Comparison of ENCODE assay signal across 7 cellular contexts in genomic region chr6:99393366-99393697, GRCh38. TPM values are rescaled to one million over a fixed set of nuclear protein-coding genes. Genes with fewer than 3 reads are reported as not detected.
DNase-seq lines count a peak whose midpoint lies in the region; ATAC-seq and TF ChIP-seq lines count a peak whose summit lies in the region.

No MANE protein-coding gene starts in this region.

- H3K9ac ChIP-seq in skeletal muscle satellite cell (ENCODE audit: low read depth, low read length) = peak overlapping the region; percentile 96

- no peak for DNase-seq in glutamatergic neuron
- no peak for DNase-seq in NCI-H1092 treated with DMSO at 0.1 percent for 48 hours (lab: John Stamatoyannopoulos, UW)
- DNase-seq in OCI-M2 (lab: John Stamatoyannopoulos, UW; ENCODE audit: unreplicated experiment) = no peak

- peaks cover 2% of the 10 kb centered on the region for H3K27me3 Mint-ChIP-seq in glutamatergic neuron (ENCODE audit: unreplicated experiment)

- H3K9me3 Mint-ChIP-seq in glutamatergic neuron (ENCODE audit: unreplicated experiment) = peaks cover 5% of the 10 kb centered on the region

- peaks cover 3% of the 10 kb centered on the region for H3K4me1 Mint-ChIP-seq in glutamatergic neuron (ENCODE audit: low read depth, unreplicated experiment)

- no peaks in the 10 kb centered on the region for H3K4me1 ChIP-seq in skeletal muscle satellite cell (ENCODE audit: control insufficient read depth, insufficient read depth, low read length)

- H3K9me3 ChIP-seq in skeletal muscle satellite cell (replicated peaks; ENCODE audit: low read length) = no peaks in the 10 kb centered on the region

- no peak for TF ChIP-seq CTCF in glutamatergic neuron (IDR thresholded peaks at IDR 0.05; ENCODE audit: partially characterized antibody, unreplicated experiment)

- peak; percentile 22 for ATAC-seq in GM19023 (IDR thresholded peaks at IDR 0.05; ENCODE audit: unreplicated experiment)
- ATAC-seq in HG02840 (IDR thresholded peaks at IDR 0.05; ENCODE audit: low FRiP score, unreplicated experiment) = peak; percentile 12
- ATAC-seq in SK-N-SH treated with all-trans-retinoic acid at 6 μM for 48 hours = peak; percentile 50

- H3K27me3 ChIP-seq in skeletal muscle satellite cell (ENCODE audit: control insufficient read depth, insufficient read depth, low read length) = no peaks in the 10 kb centered on the region

- H3K36me3 Mint-ChIP-seq in glutamatergic neuron (ENCODE audit: unreplicated experiment) = no peaks in the 10 kb centered on the region

- H3K4me3 ChIP-seq in skeletal muscle satellite cell (ENCODE audit: low read length) = peak overlapping the region; percentile 97

- H3K36me3 ChIP-seq in skeletal muscle satellite cell (ENCODE audit: insufficient read depth, low read length) = peaks cover 2% of the 10 kb centered on the region

- H3K4me2 ChIP-seq in skeletal muscle satellite cell (ENCODE audit: low read length) = peak overlapping the region; percentile 84

- peak overlapping the region; percentile 96 for H3K27ac Mint-ChIP-seq in glutamatergic neuron (ENCODE audit: unreplicated experiment)

- peak overlapping the region; percentile 93 for H3K4me3 Mint-ChIP-seq in glutamatergic neuron (ENCODE audit: unreplicated experiment)

TF ChIP-seq in SK-N-SH treated with all-trans-retinoic acid at 6 μM for 48 hours, 23 proteins besides CTCF, POLR2A, EP300 and RAD21:
- TF ChIP-seq TOX (CRISPR knock-in tag; IDR thresholded peaks at IDR 0.05; ENCODE audit: borderline replicate concordance) (no peak), GLIS3 (CRISPR knock-in tag; IDR thresholded peaks at IDR 0.05) (no peak), CSRNP3 (CRISPR knock-in tag; IDR thresholded peaks at IDR 0.05) (no peak), ARNTL (CRISPR knock-in tag; IDR thresholded peaks at IDR 0.05; ENCODE audit: borderline replicate concordance, low read depth) (no peak), POU6F1 (CRISPR knock-in tag; IDR thresholded peaks at IDR 0.05; ENCODE audit: borderline replicate concordance, low read depth) (no peak), TCF4 (CRISPR knock-in tag; IDR thresholded peaks at IDR 0.05; ENCODE audit: borderline replicate concordance) (no peak), ZNF8 (CRISPR knock-in tag; IDR thresholded peaks at IDR 0.05) (no peak), TSHZ2 (CRISPR knock-in tag; IDR thresholded peaks at IDR 0.05) (no peak), ZNF70 (CRISPR knock-in tag; IDR thresholded peaks at IDR 0.05) (no peak), OSR1 (CRISPR knock-in tag; IDR thresholded peaks at IDR 0.05) (no peak), ISL1 (CRISPR knock-in tag; IDR thresholded peaks at IDR 0.05) (no peak), CSDC2 (CRISPR knock-in tag; IDR thresholded peaks at IDR 0.05) (no peak), ZNF565 (CRISPR knock-in tag; conservative IDR thresholded peaks at IDR 0.05; ENCODE audit: low read depth) (no peak), CREB5 (CRISPR knock-in tag; IDR thresholded peaks at IDR 0.05; ENCODE audit: low read depth) (no peak), ESRRG (CRISPR knock-in tag; IDR thresholded peaks at IDR 0.05) (no peak)
TF ChIP-seq in SK-N-SH treated with all-trans-retinoic acid at 6 μM for 48 hours: peak in this region for 0.

RNA-seq across cellular contexts. Expression of gene COQ3, which starts 0.7 kb away (rescaled TPM):
- 3.8 TPM for total RNA-seq in glutamatergic neuron (ENCODE audit: unreplicated experiment)
- total RNA-seq in skeletal muscle satellite cell (2012; rRNA removed) = 4.6 and 8.6 TPM in 2 replicates

RNA-seq across cellular contexts. Expression of gene PNISR, which starts 31.8 kb away (rescaled TPM):
- total RNA-seq in glutamatergic neuron (ENCODE audit: unreplicated experiment) = 149 TPM
- total RNA-seq in skeletal muscle satellite cell (2012; rRNA removed) = 40.2 and 43.6 TPM in 2 replicates

RNA-seq across cellular contexts. Expression of gene FAXC, which starts 43.9 kb away (rescaled TPM):
- 68.9 TPM for total RNA-seq in glutamatergic neuron (ENCODE audit: unreplicated experiment)
- total RNA-seq in skeletal muscle satellite cell (2012; rRNA removed) = 0.66 and 0.76 TPM in 2 replicates
